1 cellular context compared by ENCODE assay signal in the genomic region with DNA sequence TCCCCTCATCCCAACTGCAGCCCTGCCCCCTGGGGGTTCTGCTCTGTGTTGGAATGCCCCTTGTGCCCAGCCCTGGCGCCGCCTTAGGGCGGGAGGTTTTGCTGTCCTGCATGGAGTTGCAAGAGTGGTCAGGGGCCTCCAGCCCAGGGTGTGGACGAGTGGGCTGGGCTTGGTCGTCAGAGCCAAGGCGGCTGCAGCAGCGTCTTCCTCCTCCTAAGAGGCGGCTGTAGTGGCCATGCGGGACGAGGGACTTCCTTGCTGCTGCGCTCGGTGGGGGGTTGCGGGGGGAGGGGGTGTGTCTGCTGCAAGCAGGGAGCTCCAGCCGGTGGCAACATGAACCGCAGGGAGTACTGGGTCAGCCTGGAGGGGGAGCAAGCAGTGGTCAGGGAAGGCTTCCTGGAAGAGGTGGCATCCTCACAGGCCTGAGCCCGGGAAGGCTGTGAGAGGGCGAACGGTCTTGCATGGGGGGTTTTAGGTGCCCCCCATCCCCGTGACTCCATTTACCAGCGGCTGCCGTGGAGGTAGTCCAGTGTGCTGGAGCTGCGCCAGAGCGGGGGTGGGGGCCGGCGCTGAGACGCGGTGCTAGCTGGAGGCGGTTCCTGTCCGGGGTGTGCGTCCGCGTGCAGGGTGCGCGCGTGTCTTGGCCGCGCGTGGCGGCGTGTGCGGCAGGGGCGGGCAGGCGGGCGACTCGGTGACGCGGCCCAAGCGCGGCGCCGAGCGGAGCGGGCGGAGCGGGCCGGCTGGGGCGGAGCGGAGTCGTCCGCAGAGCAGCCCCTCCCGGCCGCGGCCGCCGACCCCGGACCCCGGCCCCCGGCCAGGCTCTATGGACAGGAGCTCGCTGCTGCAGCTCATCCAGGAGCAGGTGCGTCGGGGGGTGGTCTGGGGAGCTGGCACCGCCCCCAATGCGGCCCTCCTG.
TF ChIP-seq lines count a peak whose summit lies in the region.

A gene (plus strand): TSS at position 704 of the 916 bp plus-strand sequence. CDS start 120 bp downstream, at position 824.

TF ChIP-seq in HEK293, 187 proteins besides CTCF, POLR2A, EP300 and RAD21 (continued from another document):
- peak; percentile 21; the same call in 1 of the 2 replicates for TF ChIP-seq ZNF341 (tag by site-specific recombination; IDR thresholded peaks at IDR 0.05; ENCODE audit: low read depth)
- TF ChIP-seq KLF9 (tag by site-specific recombination; IDR thresholded peaks at IDR 0.05; ENCODE audit: low read depth), result peak; percentile 75
- no peak for TF ChIP-seq ZNF768 (tag by site-specific recombination; IDR thresholded peaks at IDR 0.05)
- TF ChIP-seq GLIS1 (tag by site-specific recombination; IDR thresholded peaks at IDR 0.05), result peak; percentile 37
- TF ChIP-seq KLF10 (tag by site-specific recombination; IDR thresholded peaks at IDR 0.05), result peak; percentile 63
- TF ChIP-seq KLF7 (tag by site-specific recombination; IDR thresholded peaks at IDR 0.05; ENCODE audit: borderline replicate concordance), result no peak
- no peak for TF ChIP-seq ZNF521 (tag by site-specific recombination; IDR thresholded peaks at IDR 0.05)
- TF ChIP-seq, protein P1, sequence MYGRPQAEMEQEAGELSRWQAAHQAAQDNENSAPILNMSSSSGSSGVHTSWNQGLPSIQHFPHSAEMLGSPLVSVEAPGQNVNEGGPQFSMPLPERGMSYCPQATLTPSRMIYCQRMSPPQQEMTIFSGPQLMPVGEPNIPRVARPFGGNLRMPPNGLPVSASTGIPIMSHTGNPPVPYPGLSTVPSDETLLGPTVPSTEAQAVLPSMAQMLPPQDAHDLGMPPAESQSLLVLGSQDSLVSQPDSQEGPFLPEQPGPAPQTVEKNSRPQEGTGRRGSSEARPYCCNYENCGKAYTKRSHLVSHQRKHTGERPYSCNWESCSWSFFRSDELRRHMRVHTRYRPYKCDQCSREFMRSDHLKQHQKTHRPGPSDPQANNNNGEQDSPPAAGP (tag by site-specific recombination; IDR thresholded peaks at IDR 0.05), result 0 out of 2 replicates have a peak, but pooled peaks have one; percentile 26
